Comparison of ENCODE assay signal across 8 cellular contexts in genomic region chr17:77572065-77572601, GRCh38.
A peak's percentile ranks its signal among the peaks of the same experiment; 100 is the strongest.
DNase-seq lines count a peak whose midpoint lies in the region; ATAC-seq and TF ChIP-seq lines count a peak whose summit lies in the region.

No MANE protein-coding gene starts in this region.

- H3K27me3 Mint-ChIP-seq in activated CD4-positive, alpha-beta T cell treated with anti-CD3 and anti-CD28 coated beads, Interleukin-2, amount 10 ng/mL, durations not matched to agents 24 days and 14 days: peaks cover 41% of the 10 kb centered on the region
- H3K27me3 Mint-ChIP-seq in brain: peaks cover 3% of the 10 kb centered on the region

- H3K27ac Mint-ChIP-seq in activated CD4-positive, alpha-beta T cell treated with anti-CD3 and anti-CD28 coated beads, Interleukin-2, amount 10 ng/mL, durations not matched to agents 24 days and 14 days: no peak overlapping the region
- H3K27ac Mint-ChIP-seq in brain: peak overlapping the region; percentile 32 to 96 (median 88)

- no peaks in the 10 kb centered on the region for H3K9me3 Mint-ChIP-seq in activated CD4-positive, alpha-beta T cell treated with anti-CD3 and anti-CD28 coated beads, Interleukin-2, amount 10 ng/mL, durations not matched to agents 24 days and 14 days
- peaks cover 0 to 12% (median 0%) of the 10 kb centered on the region in 5 experiments for H3K9me3 Mint-ChIP-seq in brain

- WGBS in stomach, 5 donors: 14 to 34% (median 18%) methylated on average over 14 to 15 of the region's 15 CpGs

- H3K9me3 ChIP-seq in stomach: no peaks in the 10 kb centered on the region

- peaks cover 0 to 34% (median 22%) of the 10 kb centered on the region in 3 donors for H3K27me3 ChIP-seq in stomach

- H3K4me3 ChIP-seq in stomach: peak overlapping the region in 3 of 4 donors; percentile 11 to 15 (median 13)

- intact Hi-C loops in activated CD4-positive, alpha-beta T cell treated with anti-CD3 and anti-CD28 coated beads, Interleukin-2, amount 10 ng/mL, durations not matched to agents 24 days and 14 days (cut with micrococcal nuclease): no loop called here
- intact Hi-C loops in stomach (cut with DNase I; ENCODE audit: low total_unique reads): no loop called here

- no peaks in the 10 kb centered on the region for H3K36me3 ChIP-seq in stomach

- ATAC-seq in GM19463 (IDR thresholded peaks at IDR 0.05; ENCODE audit: unreplicated experiment): no peak
- ATAC-seq in esophagus mucosa: no peak

- TF ChIP-seq CTCF in brain (conservative IDR thresholded peaks at IDR 0.05) (no peak), stomach (IDR thresholded peaks at IDR 0.05) (no peak)

- H3K4me1 Mint-ChIP-seq in activated CD4-positive, alpha-beta T cell treated with anti-CD3 and anti-CD28 coated beads, Interleukin-2, amount 10 ng/mL, durations not matched to agents 24 days and 14 days: peaks cover 8% of the 10 kb centered on the region
- peaks cover 48% of the 10 kb centered on the region for H3K4me1 Mint-ChIP-seq in brain

- H3K4me1 ChIP-seq in stomach: peaks cover 10 to 18% (median 13%) of the 10 kb centered on the region in 4 donors

- no peak for DNase-seq in activated CD4-positive, alpha-beta T cell treated with anti-CD3 and anti-CD28 coated beads, Interleukin-2, amount 10 ng/mL, durations not matched to agents 24 days and 14 days
- no peak for DNase-seq in activated CD4-positive, alpha-beta T cell treated with anti-CD3 and anti-CD28 coated beads for 4 hours
- DNase-seq in islet precursor cell (peak; percentile 53), stomach (no peak), AG08396 (ENCODE audit: low spot score) (no peak)

- H3K27ac ChIP-seq in stomach: no peak overlapping the region

- no peaks in the 10 kb centered on the region for H3K36me3 Mint-ChIP-seq in activated CD4-positive, alpha-beta T cell treated with anti-CD3 and anti-CD28 coated beads, Interleukin-2, amount 10 ng/mL, durations not matched to agents 24 days and 14 days (ENCODE audit: low read depth)
- H3K36me3 Mint-ChIP-seq in brain: no peaks in the 10 kb centered on the region

- no peak for TF ChIP-seq POLR2A in stomach (IDR thresholded peaks at IDR 0.05)

- peak overlapping the region; percentile 62 for H3K4me3 Mint-ChIP-seq in activated CD4-positive, alpha-beta T cell treated with anti-CD3 and anti-CD28 coated beads, Interleukin-2, amount 10 ng/mL, durations not matched to agents 24 days and 14 days
- H3K4me3 Mint-ChIP-seq in brain: peak overlapping the region; percentile 53 to 74 (median 73)

- TF ChIP-seq EP300 in stomach (IDR thresholded peaks at IDR 0.05): no peak
